Comparison of ENCODE assay signal across 14 cellular contexts in genomic region chr3:13111874-13112520, GRCh38. TPM values are rescaled to one million over a fixed set of nuclear protein-coding genes. Genes with fewer than 3 reads are reported as not detected.
DNase-seq lines count a peak whose midpoint lies in the region; ATAC-seq, FAIRE-seq and TF ChIP-seq lines count a peak whose summit lies in the region.
"Had no signal": no experiment of that assay in that cellular context is flagged by ENCODE, and none has a peak within 500 bp of the region (broad histone marks: within the 10 kb centered on the region; RNA-seq: fewer than 3 reads in every experiment).

No MANE protein-coding gene starts in this region.

- H3K36me3 Mint-ChIP-seq in activated naive CD4-positive, alpha-beta T cell treated with anti-CD3 and anti-CD28 coated beads, Interleukin-2, amount 10 ng/mL, durations not matched to agents 7 days and 5 days: no peaks in the 10 kb centered on the region

- FAIRE-seq in HepG2 (lab: Jason Lieb, UNC): peak; percentile 83
- FAIRE-seq: endometrium, GM12892 had no signal

- no peak for ATAC-seq in RWPE2 (ENCODE audit: low read depth)
- peak; percentile 90 for ATAC-seq in HepG2
- ATAC-seq in GM21526 (IDR thresholded peaks at IDR 0.05; ENCODE audit: low FRiP score, unreplicated experiment): no peak
- ATAC-seq: HCT116 had no signal

- H3K4me3 ChIP-seq in RWPE2 (ENCODE audit: severe bottlenecking) (no peak overlapping the region), HepG2 (replicated peaks in 1 of 3; ENCODE audit: insufficient read depth in 1 of 3, low read depth in 2 of 3, low read length in 3 of 3) (peak overlapping the region in 1 of 3 experiments; percentile 50; a peak in 1 of 6 replicates), stomach (no peak overlapping the region)
- H3K4me3 ChIP-seq: hepatocyte had no signal

- peaks cover 6% of the 10 kb centered on the region for H3K4me1 Mint-ChIP-seq in activated naive CD4-positive, alpha-beta T cell treated with anti-CD3 and anti-CD28 coated beads, Interleukin-2, amount 10 ng/mL, durations not matched to agents 7 days and 5 days

- TF ChIP-seq EP300 in HepG2 (IDR thresholded peaks at IDR 0.05; ENCODE audit: low read depth in 2 of 2, low read length in 2 of 2) (no peak), HepG2 (CRISPR knock-in tag; IDR thresholded peaks at IDR 0.05; ENCODE audit: borderline replicate concordance) (no peak), stomach (IDR thresholded peaks at IDR 0.05) (no peak)

- H3K9me3 ChIP-seq in RWPE2 (ENCODE audit: severe bottlenecking) (no peaks in the 10 kb centered on the region), HepG2 (ENCODE audit: low read length) (no peaks in the 10 kb centered on the region), stomach (no peaks in the 10 kb centered on the region)

- H3K4me3 Mint-ChIP-seq in activated naive CD4-positive, alpha-beta T cell treated with anti-CD3 and anti-CD28 coated beads, Interleukin-2, amount 10 ng/mL, durations not matched to agents 7 days and 5 days: no peak overlapping the region

- no peaks in the 10 kb centered on the region for H3K27me3 ChIP-seq in RWPE2 (ENCODE audit: insufficient read depth, poor library complexity, severe bottlenecking)
- no peaks in the 10 kb centered on the region for H3K27me3 ChIP-seq in HepG2 (ENCODE audit: control insufficient read depth in 1 of 2, insufficient read depth in 2 of 2, low read length in 2 of 2)
- peaks cover 0 to 30% (median 0%) of the 10 kb centered on the region in 3 donors for H3K27me3 ChIP-seq in stomach

- H3K36me3 ChIP-seq in RWPE2 (ENCODE audit: low read depth) (no peaks in the 10 kb centered on the region), HepG2 (replicated peaks in 1 of 2; ENCODE audit: control insufficient read depth in 1 of 2, insufficient read depth in 2 of 2, low read length in 2 of 2) (no peaks in the 10 kb centered on the region), stomach (no peaks in the 10 kb centered on the region)

- POLR2A ChIA-PET in HepG2 (lab: Yijun Ruan, JAX): no interaction called here

- intact Hi-C loops in HepG2 (cut with micrococcal nuclease; ENCODE audit: unreplicated experiment): no loop called here
- intact Hi-C loops in stomach (cut with DNase I; ENCODE audit: low total_unique reads): no loop called here

- no TSS peak for BruUV-seq in HepG2 (replicated peaks; lab: Mats Ljungman, UMichigan)

- CTCF ChIA-PET in activated naive CD4-positive, alpha-beta T cell treated with anti-CD3 and anti-CD28 coated beads, Interleukin-2, amount 10 ng/mL, durations not matched to agents 7 days and 5 days (lab: Charles Lee): no interaction called here
- CTCF ChIA-PET in HepG2 (lab: Yijun Ruan, JAX; ENCODE audit: low intra/inter-chr PET ratio, low total read pairs): no interaction called here

- H3K4me2 ChIP-seq in HepG2 (ENCODE audit: low read depth, low read length): peak overlapping the region; percentile 52
- H3K4me2 ChIP-seq: hepatocyte had no signal

- H3K4me1 ChIP-seq in RWPE2 (ENCODE audit: insufficient read depth, poor library complexity, severe bottlenecking) (peaks cover 10% of the 10 kb centered on the region), HepG2 (ENCODE audit: insufficient read depth, low read length) (peaks cover 28% of the 10 kb centered on the region), stomach (peaks cover 17 to 22% (median 19%) of the 10 kb centered on the region in 4 donors)

- no peaks in the 10 kb centered on the region for H3K9me3 Mint-ChIP-seq in activated naive CD4-positive, alpha-beta T cell treated with anti-CD3 and anti-CD28 coated beads, Interleukin-2, amount 10 ng/mL, durations not matched to agents 7 days and 5 days

- no peak for TF ChIP-seq RAD21 in HepG2 (CRISPR knock-in tag; IDR thresholded peaks at IDR 0.05)

- TF ChIP-seq CTCF in RWPE2 (IDR thresholded peaks at IDR 0.05; ENCODE audit: poor library complexity, severe bottlenecking) (no peak), HepG2 (CRISPR knock-in tag; IDR thresholded peaks at IDR 0.05) (peak; percentile 31), stomach (IDR thresholded peaks at IDR 0.05) (no peak)

- WGBS in HepG2 (ENCODE audit: low lambda C conversion rate): 36% methylated on average over 3 of the region's 12 CpGs
- WGBS in stomach, 5 donors: 25 to 62% (median 40%) methylated on average over 9 to 12 of the region's 12 CpGs

- H3K9ac ChIP-seq in HepG2 (ENCODE audit: insufficient read depth, low read depth, low read length): no peak overlapping the region

- TF ChIP-seq POLR2A in HepG2 (IDR thresholded peaks at IDR 0.05; ENCODE audit: insufficient read depth in 1 of 2, low read depth in 2 of 2, low read length in 2 of 2): no peak
- TF ChIP-seq POLR2A in stomach (IDR thresholded peaks at IDR 0.05): no peak

- H3K27ac ChIP-seq in RWPE2 (ENCODE audit: poor library complexity, severe bottlenecking) (no peak overlapping the region), HepG2 (ENCODE audit: extremely low read length, insufficient read depth, low read length) (peak overlapping the region; percentile 39), stomach (peak overlapping the region; percentile 22 to 44 (median 36))
- H3K27ac ChIP-seq: hepatocyte had no signal

- DNase-seq in activated naive CD4-positive, alpha-beta T cell treated with anti-CD3 and anti-CD28 coated beads, Interleukin-2, amount 10 ng/mL, durations not matched to agents 7 days and 5 days: peak; percentile 6
- DNase-seq in activated naive CD4-positive, alpha-beta T cell treated with Interleukin-2 at 50 U/mL for 16 hours: no peak
- DNase-seq in RWPE2 (ENCODE audit: low spot score) (peak; percentile 38), HepG2 (ENCODE audit: low spot score) (peak; percentile 51), stomach (peak; percentile 86), glomerular visceral epithelial cell (ENCODE audit: extremely low spot score) (no peak)
- DNase-seq in activated naive CD4-positive, alpha-beta T cell treated with anti-CD3 and anti-CD28 coated beads, Interleukin-2, amount 50 U/mL, for 16 hours: no peak
- DNase-seq: ACHN, trophoblast cell had no signal

- no peaks in the 10 kb centered on the region for H3K79me2 ChIP-seq in HepG2 (ENCODE audit: insufficient read depth, low read length)
- H3K79me2 ChIP-seq: hepatocyte had no signal

- H4K20me1 ChIP-seq in HepG2 (ENCODE audit: insufficient read depth, low read length): peaks cover 22% of the 10 kb centered on the region; the same call in 1 of the 2 replicates

- in situ Hi-C loops in HepG2 (cut with HindIII; ENCODE audit: extremely low pct_ligation_motif_present, low pct_unique_long_range_greater_than_20kb): no loop called here

- peaks cover 29% of the 10 kb centered on the region for H3K27me3 Mint-ChIP-seq in activated naive CD4-positive, alpha-beta T cell treated with anti-CD3 and anti-CD28 coated beads, Interleukin-2, amount 10 ng/mL, durations not matched to agents 7 days and 5 days

- H2AFZ ChIP-seq in HepG2 (ENCODE audit: low read length): no peak overlapping the region
- H2AFZ ChIP-seq: hepatocyte had no signal

- no peak overlapping the region for H3K27ac Mint-ChIP-seq in activated naive CD4-positive, alpha-beta T cell treated with anti-CD3 and anti-CD28 coated beads, Interleukin-2, amount 10 ng/mL, durations not matched to agents 7 days and 5 days

TF ChIP-seq in HepG2, 621 proteins besides CTCF, POLR2A, EP300 and RAD21 (continues in another document):
- no peak for TF ChIP-seq ZNF790 (CRISPR knock-in tag; IDR thresholded peaks at IDR 0.05; ENCODE audit: borderline replicate concordance)
- TF ChIP-seq DMAP1 (CRISPR knock-in tag; IDR thresholded peaks at IDR 0.05): no peak
- TF ChIP-seq CHCHD3 (CRISPR knock-in tag; IDR thresholded peaks at IDR 0.05): no peak
- no peak for TF ChIP-seq ATF2 (CRISPR knock-in tag; IDR thresholded peaks at IDR 0.05)

RNA-seq across cellular contexts. Expression of gene IQSEC1, which starts 38.8 kb away (rescaled TPM):
- total RNA-seq in HepG2 (2016; rRNA removed; fragmentation: Illumina TruSeq; extraction: Trizol): 17.4 and 24.2 TPM in 2 replicates
- total RNA-seq in HepG2 (2016; cell fraction: cytosol; rRNA removed; fragmentation: Illumina TruSeq; extraction: Trizol; ENCODE audit: low read depth): 12.3 and 12.9 TPM in 2 replicates
- total RNA-seq in HepG2 (2016; cell fraction: insoluble cytoplasmic fraction; rRNA removed; fragmentation: Illumina TruSeq; extraction: Trizol): 17.6 and 20.3 TPM in 2 replicates
- 25.6 and 28.9 TPM in 2 replicates for total RNA-seq in HepG2 (2016; cell fraction: membrane; rRNA removed; fragmentation: Illumina TruSeq; extraction: Trizol)
- total RNA-seq in HepG2 (2016; cell fraction: nucleus; rRNA removed; fragmentation: Illumina TruSeq; extraction: Trizol): 26.8 and 29.4 TPM in 2 replicates
- 20.2 and 24.5 TPM in 2 replicates for polyA plus RNA-seq in HepG2 (2011; rRNA removed)
- 11.4 and 12.7 TPM in 2 replicates for polyA plus RNA-seq in HepG2 (2011; cell fraction: cytosol; rRNA removed)
- polyA plus RNA-seq in HepG2 (2011; cell fraction: nucleus; rRNA removed): 77.1 and 100 TPM in 2 replicates
- polyA plus RNA-seq in HepG2 (2012): 40.4 and 47.7 TPM in 2 replicates
- 3.1 and 3.4 TPM in 2 replicates for polyA plus RNA-seq in HepG2 (2016; cell fraction: cytosol; fragmentation: Illumina TruSeq; extraction: Trizol; ENCODE audit: low read depth)
- 23.2 and 33.8 TPM in 2 replicates for polyA plus RNA-seq in HepG2 (2016; cell fraction: insoluble cytoplasmic fraction; fragmentation: Illumina TruSeq; extraction: Trizol; ENCODE audit: low read depth)
- polyA plus RNA-seq in HepG2 (2016; cell fraction: membrane; fragmentation: Illumina TruSeq; extraction: Trizol; ENCODE audit: low read depth): 13.5 and 17.5 TPM in 2 replicates
- polyA plus RNA-seq in HepG2 (2016; cell fraction: nucleus; fragmentation: Illumina TruSeq; extraction: Trizol; ENCODE audit: insufficient read depth, low read depth): 57.5 and 60.4 TPM in 2 replicates
- 6.5 and 33.0 TPM in 2 replicates for polyA minus RNA-seq in HepG2 (2011; rRNA and poly(A)+ RNA removed; ENCODE audit: low replicate concordance)
- polyA minus RNA-seq in HepG2 (2011; cell fraction: cytosol; rRNA and poly(A)+ RNA removed): 25.6 and 30.7 TPM in 2 replicates
- 49.3 and 52.3 TPM in 2 replicates for polyA minus RNA-seq in HepG2 (2011; cell fraction: nucleus; rRNA and poly(A)+ RNA removed)
- 10 to 100 TPM; 18.1 to 46.9 (median 30.7) TPM for total RNA-seq in stomach
- 10 to 100 TPM in 1 of 3 donors, 1 to 10 TPM in 2; 6.7 to 10.4 (median 9.5) TPM for polyA plus RNA-seq in stomach

Comparison
In these comparisons a context has a peak if more than half of its experiments do, and no peak if none do; other contexts are left out.
1. DNase-seq: peak in activated naive CD4-positive, alpha-beta T cell treated with anti-CD3 and anti-CD28 coated beads, Interleukin-2, amount 10 ng/mL, durations not matched to agents 7 days and 5 days (single experiment), RWPE2 (single experiment), HepG2 (single experiment) and stomach (single experiment); none in activated naive CD4-positive, alpha-beta T cell treated with Interleukin-2 at 50 U/mL for 16 hours (single experiment), activated naive CD4-positive, alpha-beta T cell treated with anti-CD3 and anti-CD28 coated beads, Interleukin-2, amount 50 U/mL, for 16 hours (single experiment) and glomerular visceral epithelial cell (single experiment).